19 cellular contexts compared by ENCODE assay signal in the genomic region with DNA sequence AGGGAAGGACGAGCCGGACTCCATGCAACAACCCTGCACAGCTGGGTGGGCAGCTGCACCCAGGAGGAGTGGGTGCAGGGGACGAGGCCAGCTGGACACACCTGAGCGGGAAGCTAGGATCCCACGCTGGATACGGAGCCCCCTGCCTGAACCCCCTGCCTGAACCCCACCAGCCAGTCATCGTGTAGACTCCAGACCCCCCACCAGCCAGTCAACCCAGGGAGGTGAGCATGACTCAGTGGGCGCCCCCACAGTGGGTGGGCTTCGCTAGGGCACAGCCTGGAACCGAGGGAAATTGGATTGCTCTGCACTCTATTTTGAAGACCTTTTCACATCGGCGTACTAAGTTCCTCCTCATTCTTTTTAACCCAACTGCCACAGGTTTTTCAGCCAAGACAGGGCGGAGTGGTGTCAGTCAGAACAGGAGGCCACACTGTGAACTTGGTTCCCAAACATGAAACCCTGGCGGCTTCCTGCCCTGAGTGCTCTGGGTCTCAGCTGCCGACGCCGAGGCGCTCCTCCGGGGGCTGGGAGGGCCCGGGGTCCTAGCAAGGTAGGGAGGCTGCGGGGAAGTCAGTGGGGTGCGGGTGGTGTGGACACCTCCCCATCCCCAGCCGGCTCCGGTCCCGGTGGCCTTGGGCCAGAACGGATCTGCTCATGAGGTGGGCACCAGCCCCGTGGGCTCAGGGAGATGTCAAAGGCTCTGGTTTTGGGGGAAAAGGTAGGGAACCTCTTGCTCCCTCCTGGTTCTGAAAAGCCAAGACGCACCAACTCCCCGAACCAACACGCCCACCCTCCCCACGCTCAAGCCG. TPM values are rescaled to one million over a fixed set of nuclear protein-coding genes. Genes with fewer than 3 reads are reported as not detected.
DNase-seq lines count a peak whose midpoint lies in the region; ATAC-seq and TF ChIP-seq lines count a peak whose summit lies in the region.
"Had no signal": no experiment of that assay in that cellular context is flagged by ENCODE, and none has a peak within 500 bp of the region (broad histone marks: within the 10 kb centered on the region; RNA-seq: fewer than 3 reads in every experiment).

No MANE protein-coding gene starts in this region.

- no peaks in the 10 kb centered on the region for H3K4me1 ChIP-seq in BE2C
- no peaks in the 10 kb centered on the region for H3K4me1 ChIP-seq in left lung

- DNase-seq in DMS 273 (lab: John Stamatoyannopoulos, UW; ENCODE audit: unreplicated experiment), result peak; percentile 28
- no peak for DNase-seq in DMS 273 treated with DMSO at 0.1 percent for 48 hours (lab: John Stamatoyannopoulos, UW)
- peak; percentile 12 for DNase-seq in BE2C
- DNase-seq in activated CD4-positive, alpha-beta memory T cell treated with anti-CD3 and anti-CD28 coated beads for 36 hours, result peak; percentile 29
- peak; percentile 27 to 78 for DNase-seq in left lung
- DNase-seq in kidney tubule cell (ENCODE audit: low spot score), result no peak
- no peak for DNase-seq in putamen (ENCODE audit: low spot score)
- no peak for DNase-seq in cortex of kidney (lab: John Stamatoyannopoulos, UW)
- DNase-seq: activated T-cell treated with anti-CD3 and anti-CD28 coated beads for 4 hours, hippocampal formation, KG1, NCI-H1105, NCI-H2171 treated with DMSO at 0.1 percent for 48 hours, SW 1271 had no signal

- H3K4me1 Mint-ChIP-seq in activated CD4-positive, alpha-beta memory T cell treated with anti-CD3 and anti-CD28 coated beads for 36 hours (ENCODE audit: low read depth), result peaks cover 12% of the 10 kb centered on the region
- H3K4me1 Mint-ChIP-seq: central memory CD8-positive, alpha-beta T cell had no signal

- H3K36me3 ChIP-seq in BE2C, result peaks cover 36% of the 10 kb centered on the region
- peaks cover 0 to 47% of the 10 kb centered on the region in 2 donors for H3K36me3 ChIP-seq in left lung

- no peak for ATAC-seq in left lung

- H3K9me3 Mint-ChIP-seq in activated CD4-positive, alpha-beta memory T cell treated with anti-CD3 and anti-CD28 coated beads for 36 hours, result peaks cover 11% of the 10 kb centered on the region

- H3K4me3 ChIP-seq in BE2C (ENCODE audit: low read depth, low read length) (no peak overlapping the region), left lung (no peak overlapping the region)

- peaks cover 16% of the 10 kb centered on the region for H3K36me3 Mint-ChIP-seq in activated CD4-positive, alpha-beta memory T cell treated with anti-CD3 and anti-CD28 coated beads for 36 hours

- POLR2A ChIA-PET in activated CD4-positive, alpha-beta memory T cell treated with anti-CD3 and anti-CD28 coated beads for 36 hours (lab: Charles Lee), result no interaction called here

- H3K27ac ChIP-seq in left lung, result no peak overlapping the region
- H3K27ac ChIP-seq: 22Rv1, VCaP had no signal

- H3K27me3 Mint-ChIP-seq in activated CD4-positive, alpha-beta memory T cell treated with anti-CD3 and anti-CD28 coated beads for 36 hours, result no peaks in the 10 kb centered on the region
- H3K27me3 Mint-ChIP-seq: CD4-positive, CD25-positive, alpha-beta regulatory T cell; central memory CD8-positive, alpha-beta T cell; stimulated activated naive CD8-positive, alpha-beta T cell treated with anti-CD3 and anti-CD28 coated beads, Interleukin-15, Interleukin-2, amounts not matched to agents 100 ng/mL and 50 ng/mL, for 24 hours had no signal

- H3K27me3 ChIP-seq in BE2C (no peaks in the 10 kb centered on the region), left lung (no peaks in the 10 kb centered on the region)

- intact Hi-C loops in activated CD4-positive, alpha-beta memory T cell treated with anti-CD3 and anti-CD28 coated beads for 36 hours (cut with micrococcal nuclease), result no loop called here
- intact Hi-C loops in left lung (cut with DNase I), result loop anchor here in 1 of 2 donors (10.0 kb wide), 1 partner anchor 144 kb away; the partner anchor contains the start of genes ALG12 and CRELD2

- TF ChIP-seq CTCF in BE2C (IDR thresholded peaks at IDR 0.05; ENCODE audit: low read depth, low read length), result no peak
- TF ChIP-seq CTCF in left lung (IDR thresholded peaks at IDR 0.05), result no peak

- H3K9me3 ChIP-seq in BE2C (no peaks in the 10 kb centered on the region), left lung (peaks cover 0 to 13% of the 10 kb centered on the region in 2 donors)

- CTCF ChIA-PET in activated CD4-positive, alpha-beta memory T cell treated with anti-CD3 and anti-CD28 coated beads for 36 hours (lab: Charles Lee), result interaction anchor here (1.6 kb wide), 1 partner anchor 19 kb away, joined by 7 read pairs; no protein-coding TSS in a partner anchor

- H3K27ac Mint-ChIP-seq in activated CD4-positive, alpha-beta memory T cell treated with anti-CD3 and anti-CD28 coated beads for 36 hours, result no peak overlapping the region
- H3K27ac Mint-ChIP-seq: stimulated activated naive CD8-positive, alpha-beta T cell treated with anti-CD3 and anti-CD28 coated beads, Interleukin-15, Interleukin-2, amounts not matched to agents 100 ng/mL and 50 ng/mL, for 24 hours had no signal

- no peak overlapping the region for H3K4me3 Mint-ChIP-seq in activated CD4-positive, alpha-beta memory T cell treated with anti-CD3 and anti-CD28 coated beads for 36 hours
- H3K4me3 Mint-ChIP-seq: CD4-positive, CD25-positive, alpha-beta regulatory T cell; central memory CD8-positive, alpha-beta T cell; stimulated activated naive CD8-positive, alpha-beta T cell treated with anti-CD3 and anti-CD28 coated beads, Interleukin-15, Interleukin-2, amounts not matched to agents 100 ng/mL and 50 ng/mL, for 24 hours had no signal

RNA-seq across cellular contexts. Expression of gene BRD1, which starts 57.0 kb away (rescaled TPM):
- 61.6 TPM for polyA plus RNA-seq in BE2C (2012; ENCODE audit: insufficient read depth, insufficient read length, low read depth)
- total RNA-seq in activated CD4-positive, alpha-beta memory T cell treated with anti-CD3 and anti-CD28 coated beads for 36 hours, result 10 to 100 TPM; 27.5 to 30.2 TPM
- total RNA-seq in left lung, result 10 to 100 TPM; 27.4 to 32.4 TPM

Comparison
In these comparisons a context has a peak if more than half of its experiments do, and no peak if none do; other contexts are left out.
1. DNase-seq: peak in DMS 273 (single experiment), BE2C (single experiment), activated CD4-positive, alpha-beta memory T cell treated with anti-CD3 and anti-CD28 coated beads for 36 hours (single experiment) and left lung (2 of 2); none in DMS 273 treated with DMSO at 0.1 percent for 48 hours (single experiment), kidney tubule cell (single experiment), putamen (single experiment) and cortex of kidney (single experiment).